Comparison of ENCODE assay signal across 22 cellular contexts in genomic region chr6:137405806-137406205, GRCh38.
A peak's percentile ranks its signal among the peaks of the same experiment; 100 is the strongest.
DNase-seq lines count a peak whose midpoint lies in the region; ATAC-seq and TF ChIP-seq lines count a peak whose summit lies in the region.
"Had no signal": no experiment of that assay in that cellular context is flagged by ENCODE, and none has a peak within 500 bp of the region (broad histone marks: within the 10 kb centered on the region; RNA-seq: fewer than 3 reads in every experiment).

No MANE protein-coding gene starts in this region.

- TF ChIP-seq CTCF in natural killer cell (IDR thresholded peaks at IDR 0.05) (no peak), A673 (conservative IDR thresholded peaks at IDR 0.05; ENCODE audit: low read depth, low read length) (no peak)

- ATAC-seq in natural killer cell, result peak; percentile 18 to 74 (median 36)
- ATAC-seq in natural killer cell treated with Interleukin-12 subunit alpha and Interleukin-12 subunit beta and Interleukin-15 and Interleukin-18, amount 100 ng/mL, for 72 hours, result no peak
- ATAC-seq in HG02884 (IDR thresholded peaks at IDR 0.05; ENCODE audit: unreplicated experiment), result no peak
- ATAC-seq in HG02678 (IDR thresholded peaks at IDR 0.05; ENCODE audit: unreplicated experiment), result no peak

- POLR2A ChIA-PET in A673 (lab: Charles Lee; ENCODE audit: low non-redundant PET), result no interaction called here

- H3K36me3 Mint-ChIP-seq in natural killer cell, result peaks cover 15% of the 10 kb centered on the region
- H3K36me3 Mint-ChIP-seq in natural killer cell treated with Interleukin-12 subunit alpha and Interleukin-12 subunit beta and Interleukin-15 and Interleukin-18, amount 100 ng/mL, for 72 hours, result peaks cover 24% of the 10 kb centered on the region
- H3K36me3 Mint-ChIP-seq in immature natural killer cell, result peaks cover 7 to 19% (median 10%) of the 10 kb centered on the region in 3 donors

- intact Hi-C loops in natural killer cell (cut with micrococcal nuclease) (no loop called here), A673 (cut with micrococcal nuclease; ENCODE audit: unreplicated experiment) (no loop called here)

- CTCF ChIA-PET in A673 (lab: Charles Lee), result no interaction called here

- H3K4me1 Mint-ChIP-seq in natural killer cell, result peaks cover 34 to 38% of the 10 kb centered on the region in 2 donors
- peaks cover 25 to 29% of the 10 kb centered on the region in 2 donors for H3K4me1 Mint-ChIP-seq in natural killer cell treated with Interleukin-12 subunit alpha and Interleukin-12 subunit beta and Interleukin-15 and Interleukin-18, amount 100 ng/mL, for 72 hours (ENCODE audit: low read depth in 2 of 2)
- H3K4me1 Mint-ChIP-seq in immature natural killer cell, result peaks cover 35 to 41% of the 10 kb centered on the region in 2 donors

- peaks cover 2 to 3% of the 10 kb centered on the region in 2 donors for H3K9me3 Mint-ChIP-seq in natural killer cell
- peaks cover 21% of the 10 kb centered on the region for H3K9me3 Mint-ChIP-seq in natural killer cell treated with Interleukin-12 subunit alpha and Interleukin-12 subunit beta and Interleukin-15 and Interleukin-18, amount 100 ng/mL, for 72 hours
- H3K9me3 Mint-ChIP-seq in immature natural killer cell, result peaks cover 0 to 10% (median 7%) of the 10 kb centered on the region in 6 donors
- H3K9me3 Mint-ChIP-seq: HFFc6 had no signal

- no peaks in the 10 kb centered on the region for H3K9me3 ChIP-seq in A673 (ENCODE audit: low read depth, low read length, poor library complexity, severe bottlenecking)
- H3K9me3 ChIP-seq: SJCRH30 had no signal

- no peaks in the 10 kb centered on the region for H3K27me3 ChIP-seq in A673 (replicated peaks; ENCODE audit: insufficient read depth, low read depth, low read length, poor library complexity)
- H3K27me3 ChIP-seq: SJCRH30 had no signal

- no peak overlapping the region for H3K4me3 ChIP-seq in A673 (ENCODE audit: low read depth, low read length, poor library complexity, severe bottlenecking)
- H3K4me3 ChIP-seq: SJCRH30 had no signal

- BruUV-seq in A673 (replicated peaks; lab: Mats Ljungman, UMichigan), result no TSS peak

- H3K36me3 ChIP-seq in A673 (ENCODE audit: insufficient read depth, low read length, poor library complexity, severe bottlenecking), result no peaks in the 10 kb centered on the region
- H3K36me3 ChIP-seq: SJCRH30 had no signal

- H3K27ac Mint-ChIP-seq in natural killer cell (peak overlapping the region; percentile 17 to 49), immature natural killer cell (peak overlapping the region in 4 of 6 donors; percentile 10 to 76 (median 40))
- H3K27ac Mint-ChIP-seq in natural killer cell treated with Interleukin-12 subunit alpha and Interleukin-12 subunit beta and Interleukin-15 and Interleukin-18, amount 100 ng/mL, for 72 hours, result peak overlapping the region in 1 of 2 donors; percentile 24
- H3K27ac Mint-ChIP-seq: H9, HFFc6 had no signal

- no peaks in the 10 kb centered on the region for H3K4me1 ChIP-seq in A673 (ENCODE audit: insufficient read depth, low read length, poor library complexity, severe bottlenecking)
- H3K4me1 ChIP-seq: SJCRH30 had no signal

- no peaks in the 10 kb centered on the region for H3K27me3 Mint-ChIP-seq in natural killer cell (ENCODE audit: low read depth in 2 of 2)
- no peaks in the 10 kb centered on the region for H3K27me3 Mint-ChIP-seq in natural killer cell treated with Interleukin-12 subunit alpha and Interleukin-12 subunit beta and Interleukin-15 and Interleukin-18, amount 100 ng/mL, for 72 hours
- peaks cover 0 to 3% (median 0%) of the 10 kb centered on the region in 3 donors for H3K27me3 Mint-ChIP-seq in immature natural killer cell (ENCODE audit: low read depth in 3 of 3)

- DNase-seq in natural killer cell (no peak), SKM-1 treated with dmso at 0.1 percent for 144 hours (lab: John Stamatoyannopoulos, UW; ENCODE audit: unreplicated experiment) (peak; percentile 29), immature natural killer cell (no peak), A673 (ENCODE audit: low spot score) (no peak)
- DNase-seq in natural killer cell treated with Interleukin-12 subunit alpha and Interleukin-12 subunit beta and Interleukin-15 and Interleukin-18, amount 100 ng/mL, for 72 hours (ENCODE audit: low spot score), result no peak
- DNase-seq: Calu3; CD8-positive, alpha-beta memory T cell; DMS153; H9; HFFc6; IMR-90; Kasumi-1; NCI-H1105; NCI-H2081; NCI-H2171; NCI-H345; NCI-H524; NK-92 treated with Interleukin-12 subunit alpha and Interleukin-12 subunit beta, amount 100 ng/mL, for 24 hours; SJCRH30 had no signal

- no peak overlapping the region for H3K4me3 Mint-ChIP-seq in natural killer cell
- H3K4me3 Mint-ChIP-seq in natural killer cell treated with Interleukin-12 subunit alpha and Interleukin-12 subunit beta and Interleukin-15 and Interleukin-18, amount 100 ng/mL, for 72 hours, result no peak overlapping the region
- peak overlapping the region in 2 of 5 donors; percentile 1 to 26 for H3K4me3 Mint-ChIP-seq in immature natural killer cell
- H3K4me3 Mint-ChIP-seq: CD8-positive, alpha-beta memory T cell; H9; HFFc6 had no signal

- no peak overlapping the region for H3K27ac ChIP-seq in A673 (ENCODE audit: low read depth, low read length, poor library complexity, severe bottlenecking)
- H3K27ac ChIP-seq: C4-2B, SJCRH30 had no signal

Comparison
In these comparisons a context has a peak if more than half of its experiments do, and no peak if none do; other contexts are left out.
1. ATAC-seq: peak in natural killer cell (3 of 3); none in natural killer cell treated with Interleukin-12 subunit alpha and Interleukin-12 subunit beta and Interleukin-15 and Interleukin-18, amount 100 ng/mL, for 72 hours (0 of 2), HG02884 (single experiment) and HG02678 (single experiment).